In the genomic region with DNA sequence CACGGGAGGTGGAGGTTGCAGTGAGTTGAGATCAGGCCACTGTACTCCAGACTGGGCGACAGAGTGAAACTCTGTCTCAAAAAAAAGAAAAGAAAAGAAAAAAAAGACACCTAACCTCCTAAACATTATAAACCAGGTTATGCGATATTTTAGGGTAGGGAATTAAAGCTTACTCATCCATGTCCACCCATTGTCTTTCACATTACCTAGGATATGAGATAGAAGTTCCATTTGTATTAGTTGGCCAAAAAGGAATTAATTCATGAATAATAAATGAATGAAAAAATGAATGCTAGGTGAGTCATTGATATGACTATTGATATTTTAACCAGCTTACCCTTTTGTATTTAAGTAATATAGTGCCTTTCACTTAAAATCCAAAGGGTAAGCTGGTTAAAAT, we compare ENCODE assay signal across 18 cellular contexts.
A peak's percentile ranks its signal among the peaks of the same experiment; 100 is the strongest.
DNase-seq lines count a peak whose midpoint lies in the region; ATAC-seq, FAIRE-seq and TF ChIP-seq lines count a peak whose summit lies in the region.
"Had no signal": no experiment of that assay in that cellular context is flagged by ENCODE, and none has a peak within 500 bp of the region (broad histone marks: within the 10 kb centered on the region; RNA-seq: fewer than 3 reads in every experiment).

No MANE protein-coding gene starts in this region.

- no peaks in the 10 kb centered on the region for H3K9me3 ChIP-seq in RWPE2 (ENCODE audit: severe bottlenecking)
- H3K9me3 ChIP-seq in keratinocyte (ENCODE audit: control insufficient read depth, low read depth, low read length), result no peaks in the 10 kb centered on the region
- no peaks in the 10 kb centered on the region for H3K9me3 ChIP-seq in skeletal muscle tissue (ENCODE audit: control insufficient read depth in 3 of 3, low read length in 3 of 3)
- H3K9me3 ChIP-seq: BE2C had no signal

- peak; percentile 64; the same call in 2 of the 3 replicates for ATAC-seq in RWPE2 (ENCODE audit: low read depth)
- no peak for ATAC-seq in stimulated activated naive CD8-positive, alpha-beta T cell treated with anti-CD3 and anti-CD28 coated beads, Interleukin-15, Interleukin-2, amounts not matched to agents 100 U/mL and 50 U/mL, for 24 hours
- ATAC-seq: CD8-positive, alpha-beta T cell; HepG2 had no signal

- no peak overlapping the region for H2AFZ ChIP-seq in keratinocyte (ENCODE audit: control insufficient read depth, low read length)

- H4K20me1 ChIP-seq in keratinocyte (ENCODE audit: control insufficient read depth, extremely low read depth, insufficient read depth, low read length), result no peaks in the 10 kb centered on the region

- TF ChIP-seq CTCF in RWPE2 (IDR thresholded peaks at IDR 0.05; ENCODE audit: poor library complexity, severe bottlenecking) (no peak), keratinocyte (optimal IDR thresholded peaks at IDR 0.05 in 1 of 3, IDR thresholded peaks at IDR 0.05 in 1 of 3, conservative IDR thresholded peaks at IDR 0.05 in 1 of 3; ENCODE audit: extremely low read depth in 1 of 3, insufficient read depth in 2 of 3, low read length in 3 of 3) (no peak)

- H3K4me3 ChIP-seq in RWPE2 (ENCODE audit: severe bottlenecking), result no peak overlapping the region
- H3K4me3 ChIP-seq in keratinocyte (ENCODE audit: control insufficient read depth in 2 of 3, extremely low read depth in 1 of 3, insufficient read depth in 2 of 3, low read depth in 1 of 3, low read length in 3 of 3), result no peak overlapping the region
- H3K4me3 ChIP-seq in skeletal muscle tissue (ENCODE audit: low read length in 3 of 3), result no peak overlapping the region

- no peak for FAIRE-seq in keratinocyte (lab: Jason Lieb, UNC)
- FAIRE-seq: A204.1, HepG2, HTR-8/SVneo had no signal

- H3K4me2 ChIP-seq in keratinocyte (ENCODE audit: control insufficient read depth, extremely low read depth, insufficient read depth, low read depth, low read length), result peak overlapping the region; percentile 8

- H3K9ac ChIP-seq in keratinocyte (ENCODE audit: control insufficient read depth, extremely low read depth, insufficient read depth, low read length), result no peak overlapping the region
- no peak overlapping the region for H3K9ac ChIP-seq in skeletal muscle tissue (ENCODE audit: low read depth in 1 of 3, low read length in 3 of 3)

- peak; percentile 15 for DNase-seq in HPDE6-E6E7 (ENCODE audit: extremely low spot score)
- no peak for DNase-seq in RWPE2 (ENCODE audit: low spot score)
- peak; percentile 9 for DNase-seq in keratinocyte (ENCODE audit: low read depth, low spot score)
- no peak for DNase-seq in posterior vena cava (ENCODE audit: low spot score)
- DNase-seq in stimulated activated naive CD8-positive, alpha-beta T cell treated with anti-CD3 and anti-CD28 coated beads, Interleukin-15, Interleukin-2, amounts not matched to agents 100 U/mL and 50 U/mL, for 24 hours, result no peak
- no peak for DNase-seq in activated naive CD4-positive, alpha-beta T cell treated with Interleukin-2 at 50 U/mL for 16 hours
- DNase-seq: BE2C; CD8-positive, alpha-beta T cell; COR-L47; DND-41; GF-D8; HCEC 1CT; HFFc6 had no signal

- dilution Hi-C loops in keratinocyte (cut with MboI; ENCODE audit: extremely low pct_ligation_motif_present, low sequenced_read_pairs), result no loop called here

- no peaks in the 10 kb centered on the region for H3K9me1 ChIP-seq in keratinocyte (ENCODE audit: control insufficient read depth, extremely low read depth, insufficient read depth, low read length)

- no peaks in the 10 kb centered on the region for H3K36me3 ChIP-seq in RWPE2 (ENCODE audit: low read depth)
- H3K36me3 ChIP-seq in keratinocyte (ENCODE audit: control insufficient read depth in 2 of 2, extremely low read depth in 1 of 2, insufficient read depth in 2 of 2, low read length in 2 of 2), result no peaks in the 10 kb centered on the region
- H3K36me3 ChIP-seq in skeletal muscle tissue (ENCODE audit: control insufficient read depth in 3 of 3, insufficient read depth in 3 of 3, low read length in 3 of 3), result no peaks in the 10 kb centered on the region
- H3K36me3 ChIP-seq: BE2C had no signal

- H3K27ac ChIP-seq in RWPE2 (ENCODE audit: poor library complexity, severe bottlenecking) (no peak overlapping the region), keratinocyte (ENCODE audit: control insufficient read depth, insufficient read depth, low read length) (peak overlapping the region; percentile 34), skeletal muscle tissue (ENCODE audit: low read depth, low read length) (peak overlapping the region; percentile 52)
- H3K27ac ChIP-seq: C4-2B had no signal

- no peaks in the 10 kb centered on the region for H3K4me1 ChIP-seq in RWPE2 (ENCODE audit: insufficient read depth, poor library complexity, severe bottlenecking)
- peaks cover 11% of the 10 kb centered on the region for H3K4me1 ChIP-seq in keratinocyte (ENCODE audit: control insufficient read depth, extremely low read depth, insufficient read depth, low read length)
- peaks cover 16 to 42% (median 34%) of the 10 kb centered on the region in 3 donors for H3K4me1 ChIP-seq in skeletal muscle tissue (ENCODE audit: control insufficient read depth in 3 of 3, insufficient read depth in 3 of 3, low read length in 3 of 3)
- H3K4me1 ChIP-seq: BE2C had no signal

- intact Hi-C loops in posterior vena cava (cut with DNase I), result no loop called here

- H3K27me3 ChIP-seq in RWPE2 (ENCODE audit: insufficient read depth, poor library complexity, severe bottlenecking) (no peaks in the 10 kb centered on the region), keratinocyte (ENCODE audit: control insufficient read depth, extremely low read depth, insufficient read depth, low read length) (no peaks in the 10 kb centered on the region), skeletal muscle tissue (ENCODE audit: control insufficient read depth in 3 of 3, insufficient read depth in 3 of 3, low read length in 3 of 3) (no peaks in the 10 kb centered on the region)
- H3K27me3 ChIP-seq: BE2C had no signal

- no peaks in the 10 kb centered on the region for H3K79me2 ChIP-seq in keratinocyte (ENCODE audit: control insufficient read depth, insufficient read depth, low read length)

Comparison
In these comparisons a context has a peak if more than half of its experiments do, and no peak if none do; other contexts are left out.
1. DNase-seq: peak in HPDE6-E6E7 (single experiment) and keratinocyte (single experiment); none in RWPE2 (single experiment), posterior vena cava (single experiment), stimulated activated naive CD8-positive, alpha-beta T cell treated with anti-CD3 and anti-CD28 coated beads, Interleukin-15, Interleukin-2, amounts not matched to agents 100 U/mL and 50 U/mL, for 24 hours (single experiment) and activated naive CD4-positive, alpha-beta T cell treated with Interleukin-2 at 50 U/mL for 16 hours (single experiment).